In the genomic region with DNA sequence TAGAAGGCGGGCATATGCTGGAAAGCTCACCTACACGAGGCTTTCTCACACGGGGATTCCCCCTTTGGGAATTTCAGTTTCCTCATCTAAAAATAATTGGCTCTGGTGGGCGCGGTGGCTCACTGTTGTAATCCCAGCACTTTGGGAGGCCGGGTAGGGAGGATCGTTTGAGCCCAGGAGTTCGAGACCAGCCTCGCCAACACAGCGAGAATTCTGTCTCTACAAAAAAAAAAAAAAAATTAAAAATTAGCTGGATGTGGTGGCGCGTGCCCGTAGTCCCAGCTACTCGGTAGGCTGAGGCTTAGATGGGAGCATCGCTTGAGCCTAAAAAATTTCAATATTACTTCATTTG, we compare ENCODE assay signal across 1 cellular context.
TF ChIP-seq lines count a peak whose summit lies in the region.

No MANE protein-coding gene starts in this region.

TF ChIP-seq in K562, 482 proteins besides CTCF, POLR2A, EP300 and RAD21 (continued from another document):
- TF ChIP-seq, protein P1, sequence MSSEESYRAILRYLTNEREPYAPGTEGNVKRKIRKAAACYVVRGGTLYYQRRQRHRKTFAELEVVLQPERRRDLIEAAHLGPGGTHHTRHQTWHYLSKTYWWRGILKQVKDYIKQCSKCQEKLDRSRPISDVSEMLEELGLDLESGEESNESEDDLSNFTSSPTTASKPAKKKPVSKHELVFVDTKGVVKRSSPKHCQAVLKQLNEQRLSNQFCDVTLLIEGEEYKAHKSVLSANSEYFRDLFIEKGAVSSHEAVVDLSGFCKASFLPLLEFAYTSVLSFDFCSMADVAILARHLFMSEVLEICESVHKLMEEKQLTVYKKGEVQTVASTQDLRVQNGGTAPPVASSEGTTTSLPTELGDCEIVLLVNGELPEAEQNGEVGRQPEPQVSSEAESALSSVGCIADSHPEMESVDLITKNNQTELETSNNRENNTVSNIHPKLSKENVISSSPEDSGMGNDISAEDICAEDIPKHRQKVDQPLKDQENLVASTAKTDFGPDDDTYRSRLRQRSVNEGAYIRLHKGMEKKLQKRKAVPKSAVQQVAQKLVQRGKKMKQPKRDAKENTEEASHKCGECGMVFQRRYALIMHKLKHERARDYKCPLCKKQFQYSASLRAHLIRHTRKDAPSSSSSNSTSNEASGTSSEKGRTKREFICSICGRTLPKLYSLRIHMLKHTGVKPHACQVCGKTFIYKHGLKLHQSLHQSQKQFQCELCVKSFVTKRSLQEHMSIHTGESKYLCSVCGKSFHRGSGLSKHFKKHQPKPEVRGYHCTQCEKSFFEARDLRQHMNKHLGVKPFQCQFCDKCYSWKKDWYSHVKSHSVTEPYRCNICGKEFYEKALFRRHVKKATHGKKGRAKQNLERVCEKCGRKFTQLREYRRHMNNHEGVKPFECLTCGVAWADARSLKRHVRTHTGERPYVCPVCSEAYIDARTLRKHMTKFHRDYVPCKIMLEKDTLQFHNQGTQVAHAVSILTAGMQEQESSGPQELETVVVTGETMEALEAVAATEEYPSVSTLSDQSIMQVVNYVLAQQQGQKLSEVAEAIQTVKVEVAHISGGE (CRISPR knock-in tag; IDR thresholded peaks at IDR 0.05): peak in 1 of 3 experiments; percentile 91; a peak in 2 of 6 replicates
- TF ChIP-seq ZNF174 (CRISPR knock-in tag; IDR thresholded peaks at IDR 0.05): no peak
- TF ChIP-seq, protein P2, sequence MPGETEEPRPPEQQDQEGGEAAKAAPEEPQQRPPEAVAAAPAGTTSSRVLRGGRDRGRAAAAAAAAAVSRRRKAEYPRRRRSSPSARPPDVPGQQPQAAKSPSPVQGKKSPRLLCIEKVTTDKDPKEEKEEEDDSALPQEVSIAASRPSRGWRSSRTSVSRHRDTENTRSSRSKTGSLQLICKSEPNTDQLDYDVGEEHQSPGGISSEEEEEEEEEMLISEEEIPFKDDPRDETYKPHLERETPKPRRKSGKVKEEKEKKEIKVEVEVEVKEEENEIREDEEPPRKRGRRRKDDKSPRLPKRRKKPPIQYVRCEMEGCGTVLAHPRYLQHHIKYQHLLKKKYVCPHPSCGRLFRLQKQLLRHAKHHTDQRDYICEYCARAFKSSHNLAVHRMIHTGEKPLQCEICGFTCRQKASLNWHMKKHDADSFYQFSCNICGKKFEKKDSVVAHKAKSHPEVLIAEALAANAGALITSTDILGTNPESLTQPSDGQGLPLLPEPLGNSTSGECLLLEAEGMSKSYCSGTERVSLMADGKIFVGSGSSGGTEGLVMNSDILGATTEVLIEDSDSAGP (CRISPR knock-in tag; IDR thresholded peaks at IDR 0.05): no peak
- no peak for TF ChIP-seq SMARCB1 (IDR thresholded peaks at IDR 0.05; ENCODE audit: insufficient read length, low read depth)
- TF ChIP-seq, protein P3, sequence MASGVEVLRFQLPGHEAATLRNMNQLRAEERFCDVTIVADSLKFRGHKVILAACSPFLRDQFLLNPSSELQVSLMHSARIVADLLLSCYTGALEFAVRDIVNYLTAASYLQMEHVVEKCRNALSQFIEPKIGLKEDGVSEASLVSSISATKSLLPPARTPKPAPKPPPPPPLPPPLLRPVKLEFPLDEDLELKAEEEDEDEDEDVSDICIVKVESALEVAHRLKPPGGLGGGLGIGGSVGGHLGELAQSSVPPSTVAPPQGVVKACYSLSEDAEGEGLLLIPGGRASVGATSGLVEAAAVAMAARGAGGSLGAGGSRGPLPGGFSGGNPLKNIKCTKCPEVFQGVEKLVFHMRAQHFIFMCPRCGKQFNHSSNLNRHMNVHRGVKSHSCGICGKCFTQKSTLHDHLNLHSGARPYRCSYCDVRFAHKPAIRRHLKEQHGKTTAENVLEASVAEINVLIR (CRISPR knock-in tag; IDR thresholded peaks at IDR 0.05): no peak
- no peak for TF ChIP-seq TAF15 (IDR thresholded peaks at IDR 0.05; ENCODE audit: low read depth, low read length)
- TF ChIP-seq ZNF444 (CRISPR knock-in tag; IDR thresholded peaks at IDR 0.05): no peak
- TF ChIP-seq, protein P4, sequence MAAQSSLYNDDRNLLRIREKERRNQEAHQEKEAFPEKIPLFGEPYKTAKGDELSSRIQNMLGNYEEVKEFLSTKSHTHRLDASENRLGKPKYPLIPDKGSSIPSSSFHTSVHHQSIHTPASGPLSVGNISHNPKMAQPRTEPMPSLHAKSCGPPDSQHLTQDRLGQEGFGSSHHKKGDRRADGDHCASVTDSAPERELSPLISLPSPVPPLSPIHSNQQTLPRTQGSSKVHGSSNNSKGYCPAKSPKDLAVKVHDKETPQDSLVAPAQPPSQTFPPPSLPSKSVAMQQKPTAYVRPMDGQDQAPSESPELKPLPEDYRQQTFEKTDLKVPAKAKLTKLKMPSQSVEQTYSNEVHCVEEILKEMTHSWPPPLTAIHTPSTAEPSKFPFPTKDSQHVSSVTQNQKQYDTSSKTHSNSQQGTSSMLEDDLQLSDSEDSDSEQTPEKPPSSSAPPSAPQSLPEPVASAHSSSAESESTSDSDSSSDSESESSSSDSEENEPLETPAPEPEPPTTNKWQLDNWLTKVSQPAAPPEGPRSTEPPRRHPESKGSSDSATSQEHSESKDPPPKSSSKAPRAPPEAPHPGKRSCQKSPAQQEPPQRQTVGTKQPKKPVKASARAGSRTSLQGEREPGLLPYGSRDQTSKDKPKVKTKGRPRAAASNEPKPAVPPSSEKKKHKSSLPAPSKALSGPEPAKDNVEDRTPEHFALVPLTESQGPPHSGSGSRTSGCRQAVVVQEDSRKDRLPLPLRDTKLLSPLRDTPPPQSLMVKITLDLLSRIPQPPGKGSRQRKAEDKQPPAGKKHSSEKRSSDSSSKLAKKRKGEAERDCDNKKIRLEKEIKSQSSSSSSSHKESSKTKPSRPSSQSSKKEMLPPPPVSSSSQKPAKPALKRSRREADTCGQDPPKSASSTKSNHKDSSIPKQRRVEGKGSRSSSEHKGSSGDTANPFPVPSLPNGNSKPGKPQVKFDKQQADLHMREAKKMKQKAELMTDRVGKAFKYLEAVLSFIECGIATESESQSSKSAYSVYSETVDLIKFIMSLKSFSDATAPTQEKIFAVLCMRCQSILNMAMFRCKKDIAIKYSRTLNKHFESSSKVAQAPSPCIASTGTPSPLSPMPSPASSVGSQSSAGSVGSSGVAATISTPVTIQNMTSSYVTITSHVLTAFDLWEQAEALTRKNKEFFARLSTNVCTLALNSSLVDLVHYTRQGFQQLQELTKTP (IDR thresholded peaks at IDR 0.05; ENCODE audit: low read depth in 1 of 2, partially characterized antibody in 2 of 2): no peak
- no peak for TF ChIP-seq HNRNPK (IDR thresholded peaks at IDR 0.05; ENCODE audit: low read depth, low read length, poor library complexity, severe bottlenecking)
- TF ChIP-seq YBX1 (IDR thresholded peaks at IDR 0.05): no peak
- TF ChIP-seq PPARD (CRISPR knock-in tag; IDR thresholded peaks at IDR 0.05): no peak
- TF ChIP-seq, protein P5, sequence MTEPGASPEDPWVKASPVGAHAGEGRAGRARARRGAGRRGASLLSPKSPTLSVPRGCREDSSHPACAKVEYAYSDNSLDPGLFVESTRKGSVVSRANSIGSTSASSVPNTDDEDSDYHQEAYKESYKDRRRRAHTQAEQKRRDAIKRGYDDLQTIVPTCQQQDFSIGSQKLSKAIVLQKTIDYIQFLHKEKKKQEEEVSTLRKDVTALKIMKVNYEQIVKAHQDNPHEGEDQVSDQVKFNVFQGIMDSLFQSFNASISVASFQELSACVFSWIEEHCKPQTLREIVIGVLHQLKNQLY (CRISPR knock-in tag; conservative IDR thresholded peaks at IDR 0.05): no peak
- TF ChIP-seq ZNF23 (CRISPR knock-in tag; IDR thresholded peaks at IDR 0.05): no peak
- no peak for TF ChIP-seq ZNF41 (CRISPR knock-in tag; conservative IDR thresholded peaks at IDR 0.05)
- no peak for TF ChIP-seq LARP7 (IDR thresholded peaks at IDR 0.05)
- TF ChIP-seq POLR3G (IDR thresholded peaks at IDR 0.05; ENCODE audit: extremely low read depth, insufficient read length, insufficient replicate concordance): no peak
- TF ChIP-seq, protein P6, sequence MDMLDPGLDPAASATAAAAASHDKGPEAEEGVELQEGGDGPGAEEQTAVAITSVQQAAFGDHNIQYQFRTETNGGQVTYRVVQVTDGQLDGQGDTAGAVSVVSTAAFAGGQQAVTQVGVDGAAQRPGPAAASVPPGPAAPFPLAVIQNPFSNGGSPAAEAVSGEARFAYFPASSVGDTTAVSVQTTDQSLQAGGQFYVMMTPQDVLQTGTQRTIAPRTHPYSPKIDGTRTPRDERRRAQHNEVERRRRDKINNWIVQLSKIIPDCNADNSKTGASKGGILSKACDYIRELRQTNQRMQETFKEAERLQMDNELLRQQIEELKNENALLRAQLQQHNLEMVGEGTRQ (CRISPR knock-in tag; IDR thresholded peaks at IDR 0.05): no peak
- TF ChIP-seq RBM39 (optimal IDR thresholded peaks at IDR 0.05; ENCODE audit: low read depth, low read length): no peak
- no peak for TF ChIP-seq SAFB2 (IDR thresholded peaks at IDR 0.05; ENCODE audit: borderline replicate concordance, low read depth, low read length, severe bottlenecking)
- TF ChIP-seq POLR3A (IDR thresholded peaks at IDR 0.05; ENCODE audit: borderline replicate concordance, extremely low read depth, insufficient read depth, insufficient read length): no peak
- TF ChIP-seq SREBF1 (IDR thresholded peaks at IDR 0.05; ENCODE audit: borderline replicate concordance, low read depth, low read length): no peak
- TF ChIP-seq, protein P7, sequence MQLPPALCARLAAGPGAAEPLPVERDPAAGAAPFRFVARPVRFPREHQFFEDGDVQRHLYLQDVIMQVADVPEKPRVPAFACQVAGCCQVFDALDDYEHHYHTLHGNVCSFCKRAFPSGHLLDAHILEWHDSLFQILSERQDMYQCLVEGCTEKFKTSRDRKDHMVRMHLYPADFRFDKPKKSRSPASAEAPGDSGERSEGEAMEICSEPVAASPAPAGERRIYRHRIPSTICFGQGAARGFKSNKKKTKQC (CRISPR knock-in tag; IDR thresholded peaks at IDR 0.05): no peak
- TF ChIP-seq, protein P8, sequence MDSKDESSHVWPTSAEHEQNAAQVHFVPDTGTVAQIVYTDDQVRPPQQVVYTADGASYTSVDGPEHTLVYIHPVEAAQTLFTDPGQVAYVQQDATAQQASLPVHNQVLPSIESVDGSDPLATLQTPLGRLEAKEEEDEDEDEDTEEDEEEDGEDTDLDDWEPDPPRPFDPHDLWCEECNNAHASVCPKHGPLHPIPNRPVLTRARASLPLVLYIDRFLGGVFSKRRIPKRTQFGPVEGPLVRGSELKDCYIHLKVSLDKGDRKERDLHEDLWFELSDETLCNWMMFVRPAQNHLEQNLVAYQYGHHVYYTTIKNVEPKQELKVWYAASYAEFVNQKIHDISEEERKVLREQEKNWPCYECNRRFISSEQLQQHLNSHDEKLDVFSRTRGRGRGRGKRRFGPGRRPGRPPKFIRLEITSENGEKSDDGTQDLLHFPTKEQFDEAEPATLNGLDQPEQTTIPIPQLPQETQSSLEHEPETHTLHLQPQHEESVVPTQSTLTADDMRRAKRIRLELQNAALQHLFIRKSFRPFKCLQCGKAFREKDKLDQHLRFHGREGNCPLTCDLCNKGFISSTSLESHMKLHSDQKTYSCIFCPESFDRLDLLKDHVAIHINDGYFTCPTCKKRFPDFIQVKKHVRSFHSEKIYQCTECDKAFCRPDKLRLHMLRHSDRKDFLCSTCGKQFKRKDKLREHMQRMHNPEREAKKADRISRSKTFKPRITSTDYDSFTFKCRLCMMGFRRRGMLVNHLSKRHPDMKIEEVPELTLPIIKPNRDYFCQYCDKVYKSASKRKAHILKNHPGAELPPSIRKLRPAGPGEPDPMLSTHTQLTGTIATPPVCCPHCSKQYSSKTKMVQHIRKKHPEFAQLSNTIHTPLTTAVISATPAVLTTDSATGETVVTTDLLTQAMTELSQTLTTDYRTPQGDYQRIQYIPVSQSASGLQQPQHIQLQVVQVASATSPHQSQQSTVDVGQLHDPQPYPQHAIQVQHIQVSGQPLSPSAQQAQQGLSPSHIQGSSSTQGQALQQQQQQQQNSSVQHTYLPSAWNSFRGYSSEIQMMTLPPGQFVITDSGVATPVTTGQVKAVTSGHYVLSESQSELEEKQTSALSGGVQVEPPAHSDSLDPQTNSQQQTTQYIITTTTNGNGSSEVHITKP (IDR thresholded peaks at IDR 0.05; ENCODE audit: partially characterized antibody): no peak
- TF ChIP-seq PHB (CRISPR knock-in tag; IDR thresholded peaks at IDR 0.05): no peak
- TF ChIP-seq NFATC3 (IDR thresholded peaks at IDR 0.05): peak; percentile 12; the same call in 1 of the 2 replicates
- TF ChIP-seq, protein P9, sequence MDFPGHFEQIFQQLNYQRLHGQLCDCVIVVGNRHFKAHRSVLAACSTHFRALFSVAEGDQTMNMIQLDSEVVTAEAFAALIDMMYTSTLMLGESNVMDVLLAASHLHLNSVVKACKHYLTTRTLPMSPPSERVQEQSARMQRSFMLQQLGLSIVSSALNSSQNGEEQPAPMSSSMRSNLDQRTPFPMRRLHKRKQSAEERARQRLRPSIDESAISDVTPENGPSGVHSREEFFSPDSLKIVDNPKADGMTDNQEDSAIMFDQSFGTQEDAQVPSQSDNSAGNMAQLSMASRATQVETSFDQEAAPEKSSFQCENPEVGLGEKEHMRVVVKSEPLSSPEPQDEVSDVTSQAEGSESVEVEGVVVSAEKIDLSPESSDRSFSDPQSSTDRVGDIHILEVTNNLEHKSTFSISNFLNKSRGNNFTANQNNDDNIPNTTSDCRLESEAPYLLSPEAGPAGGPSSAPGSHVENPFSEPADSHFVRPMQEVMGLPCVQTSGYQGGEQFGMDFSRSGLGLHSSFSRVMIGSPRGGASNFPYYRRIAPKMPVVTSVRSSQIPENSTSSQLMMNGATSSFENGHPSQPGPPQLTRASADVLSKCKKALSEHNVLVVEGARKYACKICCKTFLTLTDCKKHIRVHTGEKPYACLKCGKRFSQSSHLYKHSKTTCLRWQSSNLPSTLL (IDR thresholded peaks at IDR 0.05): no peak
- TF ChIP-seq NFE2L1 (tag; IDR thresholded peaks at IDR 0.05; ENCODE audit: borderline replicate concordance, low read depth): no peak
- TF ChIP-seq RBM22 (IDR thresholded peaks at IDR 0.05; ENCODE audit: low read depth, low read length, poor library complexity, severe bottlenecking): no peak
- TF ChIP-seq BRD9 (IDR thresholded peaks at IDR 0.05; ENCODE audit: low read depth, partially characterized antibody): no peak
- TF ChIP-seq ZC3H8 (IDR thresholded peaks at IDR 0.05): no peak
- TF ChIP-seq BMI1 (IDR thresholded peaks at IDR 0.05; ENCODE audit: low read length): no peak
- TF ChIP-seq CBX3 (IDR thresholded peaks at IDR 0.05; ENCODE audit: borderline replicate concordance in 1 of 2, low read length in 2 of 2): peak in 1 of 2 experiments; percentile 12; a peak in 1 of 3 replicates
- no peak for TF ChIP-seq NR4A1 (CRISPR knock-in tag; IDR thresholded peaks at IDR 0.05)
- no peak for TF ChIP-seq NR4A1 (tag; IDR thresholded peaks at IDR 0.05)
- 0 out of 2 replicates have a peak, but pooled peaks have one; percentile 9 for TF ChIP-seq MIER1 (IDR thresholded peaks at IDR 0.05; ENCODE audit: low read depth)
- TF ChIP-seq, protein P10, sequence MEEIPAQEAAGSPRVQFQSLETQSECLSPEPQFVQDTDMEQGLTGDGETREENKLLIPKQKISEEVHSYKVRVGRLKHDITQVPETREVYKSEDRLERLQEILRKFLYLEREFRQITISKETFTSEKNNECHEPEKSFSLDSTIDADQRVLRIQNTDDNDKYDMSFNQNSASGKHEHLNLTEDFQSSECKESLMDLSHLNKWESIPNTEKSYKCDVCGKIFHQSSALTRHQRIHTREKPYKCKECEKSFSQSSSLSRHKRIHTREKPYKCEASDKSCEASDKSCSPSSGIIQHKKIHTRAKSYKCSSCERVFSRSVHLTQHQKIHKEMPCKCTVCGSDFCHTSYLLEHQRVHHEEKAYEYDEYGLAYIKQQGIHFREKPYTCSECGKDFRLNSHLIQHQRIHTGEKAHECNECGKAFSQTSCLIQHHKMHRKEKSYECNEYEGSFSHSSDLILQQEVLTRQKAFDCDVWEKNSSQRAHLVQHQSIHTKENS (CRISPR knock-in tag; IDR thresholded peaks at IDR 0.05): no peak
- no peak for TF ChIP-seq ZNF124 (CRISPR knock-in tag; IDR thresholded peaks at IDR 0.05)
